Comparison of ENCODE assay signal across 22 cellular contexts in the genomic region with DNA sequence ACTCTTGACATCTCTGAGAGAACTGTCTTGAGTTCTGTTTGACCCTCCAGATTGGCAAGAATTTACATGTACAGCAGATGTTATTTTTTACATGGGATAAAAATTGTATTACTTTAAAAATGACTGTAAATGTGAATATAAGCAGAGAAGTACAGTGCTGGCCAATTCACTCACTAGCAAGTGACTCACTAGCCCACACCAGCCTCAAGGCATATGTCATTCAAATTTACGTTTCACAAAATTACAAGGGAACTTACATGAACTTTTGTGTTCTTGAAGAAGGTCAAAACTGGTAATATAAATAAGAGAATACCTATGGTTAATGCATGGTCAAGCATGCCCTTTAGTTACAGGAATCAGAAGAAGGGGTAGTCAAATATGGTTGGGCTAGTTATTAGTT. TPM values are rescaled to one million over a fixed set of nuclear protein-coding genes. Genes with fewer than 3 reads are reported as not detected.
DNase-seq lines count a peak whose midpoint lies in the region; FAIRE-seq and TF ChIP-seq lines count a peak whose summit lies in the region.
"Had no signal": no experiment of that assay in that cellular context is flagged by ENCODE, and none has a peak within 500 bp of the region (broad histone marks: within the 10 kb centered on the region; RNA-seq: fewer than 3 reads in every experiment).

No MANE protein-coding gene starts in this region.

- TF ChIP-seq CTCF in RWPE1 (conservative IDR thresholded peaks at IDR 0.05; ENCODE audit: low read depth) (no peak), epithelial cell of esophagus (IDR thresholded peaks at IDR 0.05; ENCODE audit: insufficient read depth, low read depth, low read length, missing control alignments) (no peak), chondrocyte (IDR thresholded peaks at IDR 0.05) (no peak)

- POLR2A ChIA-PET in RWPE1 (lab: Yijun Ruan, JAX; ENCODE audit: low non-redundant PET): no interaction called here

- peak; percentile 0 for DNase-seq in SIG-M5 treated with dmso at 0.1 percent for 504 hours (lab: John Stamatoyannopoulos, UW; ENCODE audit: unreplicated experiment)
- no peak for DNase-seq in SIG-M5 (lab: John Stamatoyannopoulos, UW)
- peak; percentile 4 for DNase-seq in RWPE1 (ENCODE audit: low spot score)
- peak; percentile 76 for DNase-seq in epithelial cell of esophagus (ENCODE audit: low read depth)
- DNase-seq in renal cortical epithelial cell (ENCODE audit: low read depth): peak; percentile 1
- no peak for DNase-seq in GM19239 (ENCODE audit: insufficient read length, low spot score)
- DNase-seq in chondrocyte (ENCODE audit: low spot score): no peak
- no peak for DNase-seq in activated CD8-positive, alpha-beta memory T cell treated with anti-CD3 and anti-CD28 coated beads, Interleukin-2, amount 50 U/mL, for 48 hours
- DNase-seq: CD4-positive, alpha-beta T cell; DMS53; MV-4-11; NCI-H1417; NCI-H187 treated with DMSO at 0.1 percent for 48 hours; NCI-H446; NCI-H69; RPMI8226 had no signal

- H3K27me3 Mint-ChIP-seq in chondrocyte (ENCODE audit: low read depth): no peaks in the 10 kb centered on the region
- H3K27me3 Mint-ChIP-seq: B cell; CD4-positive, alpha-beta T cell had no signal

- H3K27ac Mint-ChIP-seq in chondrocyte (ENCODE audit: unreplicated experiment): no peak overlapping the region
- H3K27ac Mint-ChIP-seq: B cell; CD4-positive, alpha-beta T cell; GM23338 had no signal

- H3K4me3 ChIP-seq in epithelial cell of esophagus (ENCODE audit: low read length): no peak overlapping the region
- H3K4me3 ChIP-seq: GM23338 had no signal

- H3K4me3 Mint-ChIP-seq in chondrocyte (ENCODE audit: unreplicated experiment): no peak overlapping the region
- H3K4me3 Mint-ChIP-seq: B cell; CD4-positive, alpha-beta T cell; GM23338 had no signal

- H3K36me3 Mint-ChIP-seq in chondrocyte (ENCODE audit: low read depth): no peaks in the 10 kb centered on the region

- no peak for FAIRE-seq in GM19239 (lab: Jason Lieb, UNC)
- FAIRE-seq: HTR-8/SVneo had no signal

- no peak overlapping the region for H3K27ac ChIP-seq in RWPE1
- H3K27ac ChIP-seq: 22Rv1 had no signal

- peaks cover 7% of the 10 kb centered on the region for H3K9me3 Mint-ChIP-seq in chondrocyte (ENCODE audit: low read depth)

- H3K4me1 Mint-ChIP-seq in chondrocyte (ENCODE audit: low read depth): peaks cover 14% of the 10 kb centered on the region
- H3K4me1 Mint-ChIP-seq: B cell had no signal

- CTCF ChIA-PET in RWPE1 (lab: Yijun Ruan, JAX): no interaction called here

RNA-seq across cellular contexts. Expression of a gene that starts 54.0 kb away (rescaled TPM):
- total RNA-seq in renal cortical epithelial cell (0.45 and 0.69 TPM in 2 replicates), chondrocyte (0.17 TPM in 1 of 3 replicates, not detected in the others)
- total RNA-seq: B cell; CD4-positive, alpha-beta T cell; G401; LHCN-M2 had no signal

Comparison
In these comparisons a context has a peak if more than half of its experiments do, and no peak if none do; other contexts are left out.
1. DNase-seq: peak in SIG-M5 treated with dmso at 0.1 percent for 504 hours (single experiment), RWPE1 (single experiment), epithelial cell of esophagus (single experiment) and renal cortical epithelial cell (single experiment); none in SIG-M5 (single experiment), GM19239 (single experiment), chondrocyte (single experiment) and activated CD8-positive, alpha-beta memory T cell treated with anti-CD3 and anti-CD28 coated beads, Interleukin-2, amount 50 U/mL, for 48 hours (single experiment).